In genomic region chr14:67618617-67619063, GRCh38 we compare ENCODE assay signal across 8 cellular contexts. TPM values are rescaled to one million over a fixed set of nuclear protein-coding genes. Genes with fewer than 3 reads are reported as not detected.
DNase-seq lines count a peak whose midpoint lies in the region; ATAC-seq, FAIRE-seq and TF ChIP-seq lines count a peak whose summit lies in the region.

No MANE protein-coding gene starts in this region.

- ATAC-seq in T-helper 17 cell: peak; percentile 53
- peak; percentile 52 for ATAC-seq in effector memory CD8-positive, alpha-beta T cell (replicated peaks)
- no peak for ATAC-seq in HG03442 (IDR thresholded peaks at IDR 0.05; ENCODE audit: unreplicated experiment)

- no peaks in the 10 kb centered on the region for H3K36me3 ChIP-seq in BE2C
- no peaks in the 10 kb centered on the region for H3K36me3 ChIP-seq in mesendoderm (ENCODE audit: control insufficient read depth, insufficient read depth, low read length)

- H2BK15ac ChIP-seq in mesendoderm (replicated peaks; ENCODE audit: low read depth): no peak overlapping the region

- H4K8ac ChIP-seq in mesendoderm (ENCODE audit: low read depth, low read length): no peak overlapping the region

- no peak for TF ChIP-seq POLR2A in GM12892 (IDR thresholded peaks at IDR 0.05; ENCODE audit: low read depth, low read length)

- H3K9ac ChIP-seq in mesendoderm (ENCODE audit: low read length): no peak overlapping the region

- no peaks in the 10 kb centered on the region for H3K9me3 Mint-ChIP-seq in effector memory CD8-positive, alpha-beta T cell

- H3K4me2 ChIP-seq in mesendoderm (ENCODE audit: low read length): no peak overlapping the region

- H3K23ac ChIP-seq in mesendoderm (ENCODE audit: low read length): no peak overlapping the region

- peak; percentile 75 for TF ChIP-seq CTCF in BE2C (IDR thresholded peaks at IDR 0.05; ENCODE audit: low read depth, low read length)

- H3K36me3 Mint-ChIP-seq in T-helper 17 cell (ENCODE audit: low read depth): peaks cover 2% of the 10 kb centered on the region
- peaks cover 20% of the 10 kb centered on the region for H3K36me3 Mint-ChIP-seq in effector memory CD8-positive, alpha-beta T cell (ENCODE audit: insufficient read depth)

- H3K27me3 ChIP-seq in BE2C (peaks cover 6% of the 10 kb centered on the region; the same call in 1 of the 2 replicates), mesendoderm (ENCODE audit: insufficient read depth, low read length, poor library complexity) (no peaks in the 10 kb centered on the region)

- H3K27me3 Mint-ChIP-seq in T-helper 17 cell: peaks cover 16% of the 10 kb centered on the region
- H3K27me3 Mint-ChIP-seq in effector memory CD8-positive, alpha-beta T cell: peaks cover 0 to 23% of the 10 kb centered on the region in 2 donors

- no peak overlapping the region for H3K18ac ChIP-seq in mesendoderm (ENCODE audit: low read length)

- H2BK5ac ChIP-seq in mesendoderm (ENCODE audit: low read length): no peak overlapping the region

- H2BK120ac ChIP-seq in mesendoderm (ENCODE audit: low read depth, low read length): no peak overlapping the region

- H3K9me3 ChIP-seq in BE2C: no peaks in the 10 kb centered on the region; the same call in 1 of the 2 replicates
- H3K9me3 ChIP-seq in T-helper 17 cell (ENCODE audit: control insufficient read depth, low read length, poor library complexity, severe bottlenecking): no peaks in the 10 kb centered on the region

- H3K4ac ChIP-seq in mesendoderm (ENCODE audit: low read depth, low read length): no peak overlapping the region

- DNase-seq in BE2C (no peak), GM12892 (ENCODE audit: insufficient read length) (no peak), NCI-H1694 treated with DMSO at 0.1 percent for 48 hours (lab: John Stamatoyannopoulos, UW) (peak; percentile 84), T-helper 17 cell (no peak), mesendoderm (peak; percentile 86)
- DNase-seq in effector memory CD8-positive, alpha-beta T cell: peak; percentile 25 to 41 (median 27)
- DNase-seq in stimulated activated CD4-positive, alpha-beta T cell treated with anti-CD3 and anti-CD28 coated beads, Interleukin-12 subunit alpha, Interleukin-12 subunit beta, amount 100 ng/mL, for 4 hours: no peak

- no peak overlapping the region for H3K56ac ChIP-seq in mesendoderm (ENCODE audit: low read length)

- H3K4me3 ChIP-seq in BE2C (ENCODE audit: low read depth, low read length) (no peak overlapping the region), mesendoderm (ENCODE audit: low read length) (no peak overlapping the region)

- H3K4me1 Mint-ChIP-seq in T-helper 17 cell: peaks cover 22% of the 10 kb centered on the region
- H3K4me1 Mint-ChIP-seq in effector memory CD8-positive, alpha-beta T cell (ENCODE audit: low read depth in 2 of 2): peaks cover 19 to 22% of the 10 kb centered on the region in 2 donors

- no peaks in the 10 kb centered on the region for H3K79me1 ChIP-seq in mesendoderm (ENCODE audit: low read length)

- H3K4me1 ChIP-seq in BE2C: no peaks in the 10 kb centered on the region
- peaks cover 2% of the 10 kb centered on the region for H3K4me1 ChIP-seq in mesendoderm (ENCODE audit: control insufficient read depth, low read depth, low read length)

- peak overlapping the region; percentile 91 for H3K4me3 Mint-ChIP-seq in T-helper 17 cell
- H3K4me3 Mint-ChIP-seq in effector memory CD8-positive, alpha-beta T cell: peak overlapping the region; percentile 91 to 92

- no peak overlapping the region for H4K5ac ChIP-seq in mesendoderm (ENCODE audit: low read length)

- peak overlapping the region; percentile 96 for H3K27ac Mint-ChIP-seq in T-helper 17 cell
- peak overlapping the region; percentile 96 for H3K27ac Mint-ChIP-seq in effector memory CD8-positive, alpha-beta T cell

- H3K79me2 ChIP-seq in mesendoderm (ENCODE audit: control insufficient read depth, insufficient read depth, low read length): no peaks in the 10 kb centered on the region

- H2AK5ac ChIP-seq in mesendoderm (ENCODE audit: low read length): no peak overlapping the region

- FAIRE-seq in GM12892 (lab: Jason Lieb, UNC): peak; percentile 9

- no peak overlapping the region for H3K27ac ChIP-seq in mesendoderm (ENCODE audit: low read depth, low read length)

RNA-seq across cellular contexts. Expression of gene ARG2, which starts 1.1 kb away (rescaled TPM):
- polyA plus RNA-seq in BE2C (2012; ENCODE audit: insufficient read depth, insufficient read length, low read depth): 13.2 TPM
- polyA plus RNA-seq in GM12892 (2012; ENCODE audit: missing spikeins): 3.3 TPM
- 1 to 10 TPM; 5.1 to 5.2 TPM for total RNA-seq in T-helper 17 cell
- polyA plus RNA-seq in mesendoderm (2013, experiment 1 of 2): 28.0 TPM
- polyA plus RNA-seq in mesendoderm (2013, experiment 2 of 2): 28.3 TPM

RNA-seq across cellular contexts. Expression of gene PIGH, which starts 18.6 kb away (rescaled TPM):
- polyA plus RNA-seq in BE2C (2012; ENCODE audit: insufficient read depth, insufficient read length, low read depth): 45.6 TPM
- 17.6 TPM for polyA plus RNA-seq in GM12892 (2012; ENCODE audit: missing spikeins)
- 10 to 100 TPM; 34.2 to 39.1 TPM for total RNA-seq in T-helper 17 cell
- 6.4 TPM for polyA plus RNA-seq in mesendoderm (2013, experiment 1 of 2)
- 7.1 TPM for polyA plus RNA-seq in mesendoderm (2013, experiment 2 of 2)

RNA-seq across cellular contexts. Expression of gene VTI1B, which starts 55.8 kb away (rescaled TPM):
- polyA plus RNA-seq in BE2C (2012; ENCODE audit: insufficient read depth, insufficient read length, low read depth): 100 TPM
- 52.8 TPM for polyA plus RNA-seq in GM12892 (2012; ENCODE audit: missing spikeins)
- total RNA-seq in T-helper 17 cell: 10 to 100 TPM; 41.2 to 48.1 TPM
- polyA plus RNA-seq in mesendoderm (2013, experiment 1 of 2): 74.2 TPM
- 73.8 TPM for polyA plus RNA-seq in mesendoderm (2013, experiment 2 of 2)

Comparison
In these comparisons a context has a peak if more than half of its experiments do, and no peak if none do; other contexts are left out.
1. DNase-seq: peak in NCI-H1694 treated with DMSO at 0.1 percent for 48 hours (single experiment), effector memory CD8-positive, alpha-beta T cell (3 of 3) and mesendoderm (single experiment); none in BE2C (single experiment), GM12892 (single experiment), T-helper 17 cell (0 of 3) and stimulated activated CD4-positive, alpha-beta T cell treated with anti-CD3 and anti-CD28 coated beads, Interleukin-12 subunit alpha, Interleukin-12 subunit beta, amount 100 ng/mL, for 4 hours (single experiment).